7 cellular contexts compared by ENCODE assay signal in the genomic region with DNA sequence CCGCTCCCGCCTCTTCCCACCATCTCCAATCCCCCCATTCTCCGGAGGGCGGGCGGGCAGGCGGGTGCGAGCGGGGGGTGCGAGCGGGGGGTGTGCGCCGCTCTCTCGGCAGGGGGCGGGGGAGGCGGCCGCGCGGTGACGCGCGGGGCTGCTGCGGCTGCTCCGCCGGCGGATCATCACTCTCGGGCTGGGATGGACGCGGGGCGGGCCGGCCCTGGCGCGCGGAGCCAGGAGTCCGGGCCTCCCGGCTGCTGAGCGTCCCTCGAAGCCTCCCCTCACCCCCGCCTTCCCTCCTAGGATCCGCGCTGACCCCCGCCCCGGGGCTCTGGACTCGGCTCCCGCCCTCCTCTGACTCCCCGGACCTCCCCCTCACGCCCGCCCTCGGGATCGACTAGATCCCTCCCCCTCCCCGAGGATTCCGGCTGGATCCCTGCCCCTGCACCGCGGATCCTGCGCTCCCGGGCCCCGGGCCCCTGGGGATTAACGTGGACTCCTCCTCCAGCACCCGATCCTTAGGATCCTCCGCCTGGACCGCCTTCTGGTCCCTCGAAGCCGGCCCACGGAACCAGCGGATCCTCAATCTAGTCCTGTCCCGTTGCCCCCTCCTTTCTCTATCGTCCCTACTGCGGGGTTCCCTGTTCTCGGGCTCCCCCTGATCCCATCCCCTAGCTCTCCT. TPM values are rescaled to one million over a fixed set of nuclear protein-coding genes. Genes with fewer than 3 reads are reported as not detected.
DNase-seq lines count a peak whose midpoint lies in the region; ATAC-seq and TF ChIP-seq lines count a peak whose summit lies in the region.

No MANE protein-coding gene starts in this region.

- H3K27ac ChIP-seq in temporal lobe (ENCODE audit: low read depth, low read length), result peak overlapping the region; percentile 82

- no peak for TF ChIP-seq CTCF in mucosa of descending colon (IDR thresholded peaks at IDR 0.05)

- H3K4me1 ChIP-seq in mucosa of descending colon (ENCODE audit: low read depth), result peaks cover 20% of the 10 kb centered on the region

- intact Hi-C loops in mucosa of descending colon (cut with DNase I, micrococcal nuclease), result no loop called here

- no peaks in the 10 kb centered on the region for H3K36me3 ChIP-seq in mucosa of descending colon (ENCODE audit: low read depth)

- no peaks in the 10 kb centered on the region for H3K9me3 ChIP-seq in mucosa of descending colon

- ATAC-seq in GM18907 (IDR thresholded peaks at IDR 0.05; ENCODE audit: unreplicated experiment) (peak; percentile 10), HG03280 (IDR thresholded peaks at IDR 0.05; ENCODE audit: unreplicated experiment) (peak; percentile 22), mucosa of descending colon (peak; percentile 38)

- peak overlapping the region; percentile 22 for H3K4me3 ChIP-seq in mucosa of descending colon

- DNase-seq in UCSD-AML1 (lab: John Stamatoyannopoulos, UW; ENCODE audit: unreplicated experiment) (peak; percentile 53), mucosa of descending colon (peak in 2 of 3 donors; percentile 70 to 77), NCI-H2029 (lab: John Stamatoyannopoulos, UW) (no peak)
- DNase-seq in effector CD4-positive, alpha-beta T cell, result peak; percentile 68

RNA-seq across cellular contexts. Expression of gene TMEM256, which starts 1.0 kb away (rescaled TPM):
- total RNA-seq in mucosa of descending colon (10 to 100 TPM; 51.9 to 85.1 (median 64.9) TPM), temporal lobe (29.7 TPM)

RNA-seq across cellular contexts. Expression of gene NLGN2, which starts 2.8 kb away (rescaled TPM):
- total RNA-seq in mucosa of descending colon, result 10 to 100 TPM in 1 of 3 donors, 1 to 10 TPM in 2; 2.9 to 38.0 (median 6.7) TPM
- 27.0 TPM for total RNA-seq in temporal lobe

RNA-seq across cellular contexts. Expression of gene PLSCR3, which starts 10.6 kb away (rescaled TPM):
- total RNA-seq in mucosa of descending colon (10 to 100 TPM in 2 of 3 donors, 1 to 10 TPM in 1; 5.5 to 21.6 (median 16.4) TPM), temporal lobe (9.3 TPM)

RNA-seq across cellular contexts. Expression of gene SPEM1, which starts 15.2 kb away (rescaled TPM):
- total RNA-seq in mucosa of descending colon, result not detected
- total RNA-seq in temporal lobe, result not detected

RNA-seq across cellular contexts. Expression of gene SPEM2, which starts 20.5 kb away (rescaled TPM):
- total RNA-seq in mucosa of descending colon (not detected), temporal lobe (not detected)
